In the genomic region with DNA sequence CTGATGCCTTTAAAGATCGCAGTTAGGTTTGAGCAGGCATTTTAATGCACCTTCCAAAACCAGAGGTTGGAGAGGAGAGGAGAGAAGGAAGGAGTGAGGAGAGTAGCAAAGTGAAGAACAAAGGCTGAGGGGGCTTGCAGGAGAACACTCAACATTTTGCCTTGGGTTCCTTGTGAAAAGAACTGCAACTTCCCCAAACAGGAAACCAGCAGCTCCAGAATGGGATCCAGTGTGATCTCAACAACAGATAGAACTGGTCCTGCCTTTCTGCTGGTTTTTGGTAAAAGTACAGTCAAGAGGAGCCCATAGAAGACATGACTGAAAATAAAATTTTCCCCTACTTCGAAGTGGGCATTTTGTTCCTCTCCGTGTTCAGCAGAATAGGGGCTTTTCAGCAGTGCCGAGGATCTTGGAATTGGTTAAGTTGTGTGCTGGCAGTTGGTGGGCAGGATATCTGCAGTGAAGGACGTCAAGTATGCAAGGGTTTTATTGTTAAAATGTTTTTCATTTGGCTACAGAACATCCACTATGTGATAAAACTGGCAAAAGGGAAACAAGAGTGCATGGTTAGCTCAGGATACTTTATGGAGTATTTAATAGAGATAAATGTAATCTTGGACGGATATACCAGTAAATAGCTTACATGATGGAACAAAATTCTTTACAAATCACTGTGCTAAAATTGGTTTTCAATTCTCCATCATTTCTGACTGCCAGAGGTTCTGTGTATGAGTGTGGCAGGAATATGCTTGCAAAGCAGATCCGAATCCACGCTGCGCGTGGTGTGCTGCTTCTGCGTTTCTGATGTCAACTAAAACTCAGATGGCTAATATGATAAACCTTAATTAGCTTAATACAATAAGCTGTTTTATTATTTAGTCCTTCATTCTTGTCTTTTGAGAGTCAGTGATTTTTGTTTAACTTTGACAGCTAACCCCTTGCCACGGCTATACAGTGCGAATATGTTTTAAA, we compare ENCODE assay signal across 12 cellular contexts. TPM values are rescaled to one million over a fixed set of nuclear protein-coding genes. Genes with fewer than 3 reads are reported as not detected.
DNase-seq lines count a peak whose midpoint lies in the region; ATAC-seq and TF ChIP-seq lines count a peak whose summit lies in the region.
"Had no signal": no experiment of that assay in that cellular context is flagged by ENCODE, and none has a peak within 500 bp of the region (broad histone marks: within the 10 kb centered on the region; RNA-seq: fewer than 3 reads in every experiment).

No MANE protein-coding gene starts in this region.

- no peaks in the 10 kb centered on the region for H3K36me3 Mint-ChIP-seq in activated CD4-positive, alpha-beta memory T cell treated with anti-CD3 and anti-CD28 coated beads for 36 hours
- peaks cover 18% of the 10 kb centered on the region for H3K36me3 Mint-ChIP-seq in natural killer cell treated with Interleukin-12 subunit alpha and Interleukin-12 subunit beta and Interleukin-15 and Interleukin-18, amount 100 ng/mL, for 72 hours

- H3K4me3 ChIP-seq in astrocyte of the cerebellum (ENCODE audit: low read depth, low read length) (peak overlapping the region; percentile 36), iPS-15b (ENCODE audit: low read depth, low read length) (peak overlapping the region; percentile 35), smooth muscle cell (peak overlapping the region; percentile 46)

- peaks cover 17% of the 10 kb centered on the region for H4K20me1 ChIP-seq in smooth muscle cell (ENCODE audit: low read depth)

- H3K27me3 ChIP-seq in iPS-15b (ENCODE audit: control insufficient read depth, insufficient read depth, low read length) = no peaks in the 10 kb centered on the region
- H3K27me3 ChIP-seq in smooth muscle cell (ENCODE audit: low read depth) = no peaks in the 10 kb centered on the region

- POLR2A ChIA-PET in activated CD4-positive, alpha-beta memory T cell treated with anti-CD3 and anti-CD28 coated beads for 36 hours (lab: Charles Lee) = no interaction called here

- H3K4me1 ChIP-seq in ES-I3 (ENCODE audit: insufficient read depth, low read length) = peaks cover 39% of the 10 kb centered on the region
- H3K4me1 ChIP-seq in iPS-15b (ENCODE audit: control insufficient read depth, insufficient read depth, low read length) = peaks cover 47% of the 10 kb centered on the region
- H3K4me1 ChIP-seq in smooth muscle cell (ENCODE audit: low read depth) = peaks cover 56% of the 10 kb centered on the region

- H3F3A ChIP-seq in smooth muscle cell (ENCODE audit: low read depth) = peaks cover 16% of the 10 kb centered on the region

- CTCF ChIA-PET in activated CD4-positive, alpha-beta memory T cell treated with anti-CD3 and anti-CD28 coated beads for 36 hours (lab: Charles Lee) = no interaction called here

- no peaks in the 10 kb centered on the region for H3K9me3 Mint-ChIP-seq in activated CD4-positive, alpha-beta memory T cell treated with anti-CD3 and anti-CD28 coated beads for 36 hours
- H3K9me3 Mint-ChIP-seq in natural killer cell treated with Interleukin-12 subunit alpha and Interleukin-12 subunit beta and Interleukin-15 and Interleukin-18, amount 100 ng/mL, for 72 hours = no peaks in the 10 kb centered on the region
- H3K9me3 Mint-ChIP-seq: stimulated activated naive CD8-positive, alpha-beta T cell treated with anti-CD3 and anti-CD28 coated beads, Interleukin-15, Interleukin-2, amounts not matched to agents 100 ng/mL and 50 ng/mL, for 24 hours had no signal

- H3K9me3 ChIP-seq in ES-I3 (ENCODE audit: control insufficient read depth, insufficient read depth, low read length) = no peaks in the 10 kb centered on the region
- H3K9me3 ChIP-seq in iPS-15b (ENCODE audit: control insufficient read depth, insufficient read depth, low read length) = no peaks in the 10 kb centered on the region
- H3K9me3 ChIP-seq in smooth muscle cell (replicated peaks; ENCODE audit: low read depth) = no peaks in the 10 kb centered on the region

- DNase-seq in astrocyte of the cerebellum (ENCODE audit: low read depth) (no peak), smooth muscle cell (lab: John Stamatoyannopoulos, UW; ENCODE audit: unreplicated experiment) (no peak), NCI-H1417 (lab: John Stamatoyannopoulos, UW) (no peak), NCI-H2107 treated with DMSO at 0.1 percent for 48 hours (lab: John Stamatoyannopoulos, UW; ENCODE audit: unreplicated experiment) (no peak)
- DNase-seq in activated CD4-positive, alpha-beta memory T cell treated with anti-CD3 and anti-CD28 coated beads for 36 hours = no peak
- DNase-seq in natural killer cell treated with Interleukin-12 subunit alpha and Interleukin-12 subunit beta and Interleukin-15 and Interleukin-18, amount 100 ng/mL, for 72 hours (ENCODE audit: low spot score) = no peak
- DNase-seq: activated CD4-positive, CD25-positive, alpha-beta regulatory T cell treated with anti-CD3 and anti-CD28 coated beads, Interleukin-2, amount 50 U/mL, for 72 hours; DMS153; NCI-H774 had no signal

- peak overlapping the region; percentile 83 for H3K4me2 ChIP-seq in smooth muscle cell

- H3K27ac Mint-ChIP-seq in activated CD4-positive, alpha-beta memory T cell treated with anti-CD3 and anti-CD28 coated beads for 36 hours = no peak overlapping the region
- no peak overlapping the region for H3K27ac Mint-ChIP-seq in natural killer cell treated with Interleukin-12 subunit alpha and Interleukin-12 subunit beta and Interleukin-15 and Interleukin-18, amount 100 ng/mL, for 72 hours
- H3K27ac Mint-ChIP-seq: stimulated activated naive CD8-positive, alpha-beta T cell treated with anti-CD3 and anti-CD28 coated beads, Interleukin-15, Interleukin-2, amounts not matched to agents 100 ng/mL and 50 ng/mL, for 24 hours had no signal

- H3K27me3 Mint-ChIP-seq in activated CD4-positive, alpha-beta memory T cell treated with anti-CD3 and anti-CD28 coated beads for 36 hours = peaks cover 51% of the 10 kb centered on the region
- H3K27me3 Mint-ChIP-seq in natural killer cell treated with Interleukin-12 subunit alpha and Interleukin-12 subunit beta and Interleukin-15 and Interleukin-18, amount 100 ng/mL, for 72 hours = peaks cover 16 to 45% of the 10 kb centered on the region in 2 donors

- intact Hi-C loops in activated CD4-positive, alpha-beta memory T cell treated with anti-CD3 and anti-CD28 coated beads for 36 hours (cut with micrococcal nuclease) = no loop called here

- peaks cover 11% of the 10 kb centered on the region for H3K4me1 Mint-ChIP-seq in activated CD4-positive, alpha-beta memory T cell treated with anti-CD3 and anti-CD28 coated beads for 36 hours (ENCODE audit: low read depth)
- H3K4me1 Mint-ChIP-seq in natural killer cell treated with Interleukin-12 subunit alpha and Interleukin-12 subunit beta and Interleukin-15 and Interleukin-18, amount 100 ng/mL, for 72 hours (ENCODE audit: low read depth in 2 of 2) = peaks cover 4 to 7% of the 10 kb centered on the region in 2 donors

- TF ChIP-seq CTCF in astrocyte of the cerebellum (IDR thresholded peaks at IDR 0.05; ENCODE audit: low read depth, low read length, missing control alignments) = no peak
- no peak for TF ChIP-seq CTCF in smooth muscle cell (IDR thresholded peaks at IDR 0.05; ENCODE audit: borderline replicate concordance, insufficient read depth, poor library complexity, severe bottlenecking)

- H3K9ac ChIP-seq in ES-I3 (ENCODE audit: low read depth, low read length) = peak overlapping the region; percentile 35
- H3K9ac ChIP-seq in iPS-15b (ENCODE audit: low read depth, low read length) = peak overlapping the region; percentile 27
- peak overlapping the region; percentile 88 for H3K9ac ChIP-seq in smooth muscle cell (ENCODE audit: low read depth)

- peaks cover 87% of the 10 kb centered on the region for H3K79me2 ChIP-seq in smooth muscle cell (ENCODE audit: low read depth)

- ATAC-seq in natural killer cell treated with Interleukin-12 subunit alpha and Interleukin-12 subunit beta and Interleukin-15 and Interleukin-18, amount 100 ng/mL, for 72 hours = no peak

- H2AFZ ChIP-seq in smooth muscle cell (ENCODE audit: low read depth) = peak overlapping the region; percentile 0

- no peak overlapping the region for H3K4me3 Mint-ChIP-seq in activated CD4-positive, alpha-beta memory T cell treated with anti-CD3 and anti-CD28 coated beads for 36 hours
- no peak overlapping the region for H3K4me3 Mint-ChIP-seq in natural killer cell treated with Interleukin-12 subunit alpha and Interleukin-12 subunit beta and Interleukin-15 and Interleukin-18, amount 100 ng/mL, for 72 hours
- H3K4me3 Mint-ChIP-seq: stimulated activated naive CD8-positive, alpha-beta T cell treated with anti-CD3 and anti-CD28 coated beads, Interleukin-15, Interleukin-2, amounts not matched to agents 100 ng/mL and 50 ng/mL, for 24 hours had no signal

- H3K27ac ChIP-seq in smooth muscle cell (ENCODE audit: low read depth) = peak overlapping the region; percentile 95

- H3K36me3 ChIP-seq in ES-I3 (ENCODE audit: insufficient read depth, low read length) = peaks cover 45% of the 10 kb centered on the region; the same call in 1 of the 2 replicates
- peaks cover 34% of the 10 kb centered on the region for H3K36me3 ChIP-seq in iPS-15b (ENCODE audit: control insufficient read depth, insufficient read depth, low read length)
- peaks cover 6% of the 10 kb centered on the region for H3K36me3 ChIP-seq in smooth muscle cell (ENCODE audit: low read depth)

- in situ Hi-C loops in astrocyte of the cerebellum (cut with HindIII; ENCODE audit: low sequenced_read_pairs) = no loop called here

- WGBS in smooth muscle cell (ENCODE audit: low lambda C conversion rate) = 32% methylated on average over 13 of the region's 13 CpGs

RNA-seq across cellular contexts. Expression of a gene that starts 1.9 kb away (rescaled TPM):
- total RNA-seq in smooth muscle cell = 126 and 133 TPM in 2 replicates
- polyA plus RNA-seq in smooth muscle cell = 31.6 and 39.8 TPM in 2 replicates
- 1 to 10 TPM; 5.5 to 5.7 TPM for total RNA-seq in activated CD4-positive, alpha-beta memory T cell treated with anti-CD3 and anti-CD28 coated beads for 36 hours
- 10 to 100 TPM in 1 of 2 donors, 1 to 10 TPM in 1; 3.3 to 19.3 TPM for total RNA-seq in natural killer cell treated with Interleukin-12 subunit alpha and Interleukin-12 subunit beta and Interleukin-15 and Interleukin-18, amount 100 ng/mL, for 72 hours

Comparison
In these comparisons a context has a peak if more than half of its experiments do, and no peak if none do; other contexts are left out.
1. H3K9ac ChIP-seq: peak in every context shown above with its lines; median percentile 88 in smooth muscle cell; 35 in ES-I3; 27 in iPS-15b.